Comparison of ENCODE assay signal across 13 cellular contexts in the genomic region with DNA sequence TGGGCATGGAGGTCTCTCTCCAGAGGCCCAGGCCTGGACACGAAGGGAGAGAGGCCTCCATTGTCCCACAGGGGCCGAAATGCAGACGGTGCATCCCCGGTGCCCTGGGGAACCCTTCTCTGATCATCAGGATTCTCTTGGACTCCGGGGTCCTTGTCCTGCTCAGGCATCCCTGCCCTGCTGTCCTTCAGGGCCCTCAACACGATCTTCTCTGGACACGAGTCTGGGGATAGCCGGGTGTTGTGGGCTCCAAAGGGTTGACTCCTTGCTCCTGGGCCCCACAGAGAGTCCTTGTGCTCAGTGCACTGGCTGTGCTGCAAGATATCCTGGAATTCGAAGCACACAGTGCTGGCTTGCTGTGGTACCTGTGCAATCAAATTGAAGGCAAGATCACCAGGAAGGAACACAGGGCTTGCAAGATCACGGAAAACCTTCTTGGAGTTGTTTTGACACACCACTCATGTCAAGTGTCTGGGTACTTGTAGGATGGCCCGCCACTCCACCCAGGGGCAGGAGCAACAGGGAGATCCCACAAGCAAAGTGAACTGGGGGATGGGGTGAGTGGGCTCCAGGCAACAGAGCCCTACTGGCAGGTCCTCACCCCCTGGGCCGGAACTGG.
DNase-seq lines count a peak whose midpoint lies in the region; TF ChIP-seq lines count a peak whose summit lies in the region.
"Had no signal": no experiment of that assay in that cellular context is flagged by ENCODE, and none has a peak within 500 bp of the region (broad histone marks: within the 10 kb centered on the region; RNA-seq: fewer than 3 reads in every experiment).

No MANE protein-coding gene starts in this region.

- H3K36me3 Mint-ChIP-seq in osteocyte (ENCODE audit: unreplicated experiment) = no peaks in the 10 kb centered on the region
- H3K36me3 Mint-ChIP-seq in activated CD4-positive, alpha-beta T cell treated with anti-CD3 and anti-CD28 coated beads, Interleukin-2, amount 10 ng/mL, durations not matched to agents 7 days and 5 days (ENCODE audit: low read depth) = no peaks in the 10 kb centered on the region
- H3K36me3 Mint-ChIP-seq: CD4-positive, alpha-beta memory T cell had no signal

- H3K27ac Mint-ChIP-seq in osteocyte (ENCODE audit: unreplicated experiment) = no peak overlapping the region
- no peak overlapping the region for H3K27ac Mint-ChIP-seq in activated CD4-positive, alpha-beta T cell treated with anti-CD3 and anti-CD28 coated beads, Interleukin-2, amount 10 ng/mL, durations not matched to agents 7 days and 5 days
- H3K27ac Mint-ChIP-seq: CD4-positive, alpha-beta memory T cell; HFFc6 had no signal

- POLR2A ChIA-PET in activated CD4-positive, alpha-beta T cell treated with anti-CD3 and anti-CD28 coated beads, Interleukin-2, amount 10 ng/mL, durations not matched to agents 7 days and 5 days (lab: Charles Lee) = no interaction called here

- H3K4me1 Mint-ChIP-seq in osteocyte (ENCODE audit: unreplicated experiment) = no peaks in the 10 kb centered on the region
- H3K4me1 Mint-ChIP-seq in activated CD4-positive, alpha-beta T cell treated with anti-CD3 and anti-CD28 coated beads, Interleukin-2, amount 10 ng/mL, durations not matched to agents 7 days and 5 days = no peaks in the 10 kb centered on the region
- H3K4me1 Mint-ChIP-seq: CD4-positive, alpha-beta memory T cell had no signal

- TF ChIP-seq CTCF in VCaP (conservative IDR thresholded peaks at IDR 0.05) (no peak), osteocyte (IDR thresholded peaks at IDR 0.05) (no peak)

- DNase-seq in DMS79 (lab: John Stamatoyannopoulos, UW) = peak; percentile 24
- DNase-seq in osteocyte (ENCODE audit: extremely low spot score, unreplicated experiment) = peak; percentile 79
- DNase-seq in Ammon's horn (ENCODE audit: low spot score) = no peak
- no peak for DNase-seq in hypothalamus (lab: John Stamatoyannopoulos, UW)
- no peak for DNase-seq in activated CD4-positive, alpha-beta T cell treated with anti-CD3 and anti-CD28 coated beads, Interleukin-2, amount 10 ng/mL, durations not matched to agents 7 days and 5 days
- DNase-seq: BE2C; CD4-positive, alpha-beta memory T cell; DND-41; GDM1; HFFc6 had no signal

- H3K27ac ChIP-seq in VCaP = peak overlapping the region; percentile 51; the same call in 1 of the 2 replicates
- peak overlapping the region; percentile 38 for H3K27ac ChIP-seq in layer of hippocampus (ENCODE audit: low read depth, low read length)
- H3K27ac ChIP-seq: C4-2B had no signal

- H3K4me3 Mint-ChIP-seq in osteocyte (ENCODE audit: unreplicated experiment) = no peak overlapping the region
- no peak overlapping the region for H3K4me3 Mint-ChIP-seq in activated CD4-positive, alpha-beta T cell treated with anti-CD3 and anti-CD28 coated beads, Interleukin-2, amount 10 ng/mL, durations not matched to agents 7 days and 5 days
- H3K4me3 Mint-ChIP-seq: CD4-positive, alpha-beta memory T cell; HFFc6 had no signal

- H3K27me3 Mint-ChIP-seq in osteocyte (ENCODE audit: unreplicated experiment) = peaks cover 44% of the 10 kb centered on the region
- peaks cover 4% of the 10 kb centered on the region for H3K27me3 Mint-ChIP-seq in activated CD4-positive, alpha-beta T cell treated with anti-CD3 and anti-CD28 coated beads, Interleukin-2, amount 10 ng/mL, durations not matched to agents 7 days and 5 days

- CTCF ChIA-PET in activated CD4-positive, alpha-beta T cell treated with anti-CD3 and anti-CD28 coated beads, Interleukin-2, amount 10 ng/mL, durations not matched to agents 7 days and 5 days (lab: Charles Lee) = no interaction called here

- no peaks in the 10 kb centered on the region for H3K9me3 Mint-ChIP-seq in osteocyte (ENCODE audit: unreplicated experiment)
- H3K9me3 Mint-ChIP-seq in activated CD4-positive, alpha-beta T cell treated with anti-CD3 and anti-CD28 coated beads, Interleukin-2, amount 10 ng/mL, durations not matched to agents 7 days and 5 days = no peaks in the 10 kb centered on the region
- H3K9me3 Mint-ChIP-seq: CD4-positive, alpha-beta memory T cell; HFFc6 had no signal

- peaks cover 4% of the 10 kb centered on the region for H3K27me3 ChIP-seq in layer of hippocampus (ENCODE audit: control insufficient read depth, insufficient read depth, low read length)
- H3K27me3 ChIP-seq: BE2C had no signal

Comparison
In these comparisons a context has a peak if more than half of its experiments do, and no peak if none do; other contexts are left out.
1. DNase-seq: peak in DMS79 (single experiment) and osteocyte (single experiment); none in Ammon's horn (single experiment), hypothalamus (0 of 51) and activated CD4-positive, alpha-beta T cell treated with anti-CD3 and anti-CD28 coated beads, Interleukin-2, amount 10 ng/mL, durations not matched to agents 7 days and 5 days (single experiment).